Comparison of ENCODE assay signal across 7 cellular contexts in genomic region chr11:120337896-120338840, GRCh38. TPM values are rescaled to one million over a fixed set of nuclear protein-coding genes. Genes with fewer than 3 reads are reported as not detected.
A peak's percentile ranks its signal among the peaks of the same experiment; 100 is the strongest.
DNase-seq lines count a peak whose midpoint lies in the region; ATAC-seq, FAIRE-seq and TF ChIP-seq lines count a peak whose summit lies in the region.

No MANE protein-coding gene starts in this region.

- H3K4me1 ChIP-seq in Panc1 (ENCODE audit: control insufficient read depth, insufficient read depth, low read length) (peaks cover 52% of the 10 kb centered on the region), endocrine pancreas (ENCODE audit: control insufficient read depth, insufficient read depth, low read length) (peaks cover 45% of the 10 kb centered on the region), neuronal stem cell (ENCODE audit: control insufficient read depth in 2 of 2, insufficient read depth in 1 of 2, low read depth in 1 of 2, low read length in 2 of 2) (peaks cover 8 to 13% of the 10 kb centered on the region in 2 donors)

- H4K91ac ChIP-seq in neuronal stem cell (ENCODE audit: low read depth, low read length, poor library complexity), result no peak overlapping the region

- H3K18ac ChIP-seq in neuronal stem cell (ENCODE audit: low read length), result no peak overlapping the region

- no peak for DNase-seq in GM12892 (ENCODE audit: insufficient read length)
- no peak for DNase-seq in Panc1 (ENCODE audit: low read depth, low spot score)
- no peak for DNase-seq in neuronal stem cell (ENCODE audit: low spot score)
- DNase-seq in NCI-H345 treated with DMSO at 0.1 percent for 48 hours (lab: John Stamatoyannopoulos, UW; ENCODE audit: unreplicated experiment), result no peak

- H4K8ac ChIP-seq in neuronal stem cell (ENCODE audit: low read depth, low read length), result no peak overlapping the region

- H3K27ac ChIP-seq in Panc1 (ENCODE audit: low read length), result peak overlapping the region; percentile 91
- no peak overlapping the region for H3K27ac ChIP-seq in neuronal stem cell (replicated peaks; ENCODE audit: low read length)

- H3K9me3 ChIP-seq in Panc1 (ENCODE audit: control insufficient read depth, insufficient read depth, low read depth, low read length) (no peaks in the 10 kb centered on the region), endocrine pancreas (ENCODE audit: control insufficient read depth, low read length) (no peaks in the 10 kb centered on the region), neuronal stem cell (replicated peaks in 1 of 2; ENCODE audit: control insufficient read depth in 2 of 2, insufficient read depth in 1 of 2, low read depth in 1 of 2, low read length in 2 of 2) (peaks cover 0 to 12% of the 10 kb centered on the region in 2 donors)

- H3K9ac ChIP-seq in endocrine pancreas (ENCODE audit: control insufficient read depth, insufficient read depth, low read length) (peak overlapping the region; percentile 39), neuronal stem cell (ENCODE audit: low read depth, low read length, poor library complexity) (no peak overlapping the region)

- in situ Hi-C loops in Panc1 (cut with HindIII; ENCODE audit: low pct_unique_long_range_greater_than_20kb, low sequenced_read_pairs), result no loop called here

- no peak overlapping the region for H2AK5ac ChIP-seq in neuronal stem cell (ENCODE audit: low read depth, low read length)

- H2BK15ac ChIP-seq in neuronal stem cell (ENCODE audit: low read length), result no peak overlapping the region

- H3K36me3 ChIP-seq in Panc1 (ENCODE audit: control insufficient read depth, insufficient read depth, low read length), result no peaks in the 10 kb centered on the region
- no peaks in the 10 kb centered on the region for H3K36me3 ChIP-seq in endocrine pancreas (ENCODE audit: control insufficient read depth, insufficient read depth, low read length)
- no peaks in the 10 kb centered on the region for H3K36me3 ChIP-seq in neuronal stem cell (replicated peaks in 1 of 2; ENCODE audit: control insufficient read depth in 2 of 2, insufficient read depth in 2 of 2, low read length in 2 of 2)

- FAIRE-seq in GM12892 (lab: Jason Lieb, UNC), result peak; percentile 9

- TF ChIP-seq POLR2A in GM12892 (IDR thresholded peaks at IDR 0.05; ENCODE audit: low read depth, low read length), result no peak

- TF ChIP-seq CTCF in Panc1 (IDR thresholded peaks at IDR 0.05), result no peak

- no peak overlapping the region for H3K14ac ChIP-seq in neuronal stem cell (ENCODE audit: low read length)

- BruUV-seq in Panc1 (replicated peaks; lab: Mats Ljungman, UMichigan), result TSS peak; percentile 42

- no peak overlapping the region for H2BK5ac ChIP-seq in neuronal stem cell (ENCODE audit: low read length)

- peak overlapping the region; percentile 85 for H3K4me2 ChIP-seq in neuronal stem cell (ENCODE audit: insufficient read depth, low read length, poor library complexity, severe bottlenecking)

- H2AFZ ChIP-seq in neuronal stem cell (ENCODE audit: low read length), result no peak overlapping the region

- CTCF ChIA-PET in Panc1 (lab: Charles Lee), result interaction anchor here (1.3 kb wide), 1 partner anchor 94 kb away, joined by 3 read pairs; no protein-coding TSS in a partner anchor

- no peak overlapping the region for H2BK12ac ChIP-seq in neuronal stem cell (ENCODE audit: low read length)

- no peaks in the 10 kb centered on the region for H3K79me1 ChIP-seq in neuronal stem cell (ENCODE audit: low read depth, low read length)

- intact Hi-C loops in Panc1 (cut with micrococcal nuclease; ENCODE audit: unreplicated experiment), result loop anchor here (1.0 to 2.0 kb wide), 2 partner anchors 63 to 94 kb away; no protein-coding TSS in a partner anchor

- no peaks in the 10 kb centered on the region for H3K27me3 ChIP-seq in Panc1 (ENCODE audit: control insufficient read depth, insufficient read depth, low read length)
- no peaks in the 10 kb centered on the region for H3K27me3 ChIP-seq in endocrine pancreas (ENCODE audit: control insufficient read depth, insufficient read depth, low read length)
- H3K27me3 ChIP-seq in neuronal stem cell (ENCODE audit: control insufficient read depth in 3 of 3, insufficient read depth in 3 of 3, low read depth in 1 of 3, low read length in 3 of 3), result no peaks in the 10 kb centered on the region

- H3K4ac ChIP-seq in neuronal stem cell (ENCODE audit: low read length), result no peak overlapping the region

- peak overlapping the region; percentile 85 to 96 for H3K4me3 ChIP-seq in Panc1 (ENCODE audit: low read depth in 2 of 2, low read length in 2 of 2)
- H3K4me3 ChIP-seq in endocrine pancreas (ENCODE audit: control insufficient read depth, insufficient read depth, low read length), result peak overlapping the region; percentile 99
- peak overlapping the region in 1 of 2 donors; percentile 91 for H3K4me3 ChIP-seq in neuronal stem cell (ENCODE audit: low read length in 2 of 2)

- no peak overlapping the region for H3K23ac ChIP-seq in neuronal stem cell (ENCODE audit: low read depth, low read length, poor library complexity)

- no CpG with 5 or more reads among the region's 12 CpGs for WGBS in neuronal stem cell (ENCODE audit: extremely low coverage in 2 of 2, insufficient read length in 2 of 2, insufficient replicate concordance in 1 of 2), 2 donors

- H2BK120ac ChIP-seq in neuronal stem cell (ENCODE audit: low read depth, low read length), result no peak overlapping the region

- POLR2A ChIA-PET in Panc1 (lab: Charles Lee), result interaction anchor here (0.9 kb wide), 1 partner anchor 12 kb away, joined by 3 read pairs; no protein-coding TSS in a partner anchor

- ATAC-seq in Panc1 (no peak), HG02623 (IDR thresholded peaks at IDR 0.05; ENCODE audit: unreplicated experiment) (no peak), GM21529 (IDR thresholded peaks at IDR 0.05; ENCODE audit: unreplicated experiment) (no peak)

RNA-seq across cellular contexts. Expression of gene ARHGEF12, which starts 2.0 kb away (rescaled TPM):
- polyA plus RNA-seq in GM12892 (2012; ENCODE audit: missing spikeins), result 11.9 TPM
- 182 TPM for total RNA-seq in Panc1 (2021; ENCODE audit: unreplicated experiment)
- 55.9 TPM for polyA plus RNA-seq in Panc1 (2012; ENCODE audit: insufficient read length)
- polyA plus RNA-seq in neuronal stem cell (2013, experiment 1 of 2), result 12.7 TPM
- 13.1 TPM for polyA plus RNA-seq in neuronal stem cell (2013, experiment 2 of 2)

RNA-seq across cellular contexts. Expression of gene TLCD5, which starts 13.1 kb away (rescaled TPM):
- 1.8 TPM for polyA plus RNA-seq in GM12892 (2012; ENCODE audit: missing spikeins)
- 22.8 TPM for total RNA-seq in Panc1 (2021; ENCODE audit: unreplicated experiment)
- 12.7 TPM for polyA plus RNA-seq in Panc1 (2012; ENCODE audit: insufficient read length)
- polyA plus RNA-seq in neuronal stem cell (2013, experiment 1 of 2), result 12.2 TPM
- 12.1 TPM for polyA plus RNA-seq in neuronal stem cell (2013, experiment 2 of 2)
